Comparison of ENCODE assay signal across 14 cellular contexts in the genomic region with DNA sequence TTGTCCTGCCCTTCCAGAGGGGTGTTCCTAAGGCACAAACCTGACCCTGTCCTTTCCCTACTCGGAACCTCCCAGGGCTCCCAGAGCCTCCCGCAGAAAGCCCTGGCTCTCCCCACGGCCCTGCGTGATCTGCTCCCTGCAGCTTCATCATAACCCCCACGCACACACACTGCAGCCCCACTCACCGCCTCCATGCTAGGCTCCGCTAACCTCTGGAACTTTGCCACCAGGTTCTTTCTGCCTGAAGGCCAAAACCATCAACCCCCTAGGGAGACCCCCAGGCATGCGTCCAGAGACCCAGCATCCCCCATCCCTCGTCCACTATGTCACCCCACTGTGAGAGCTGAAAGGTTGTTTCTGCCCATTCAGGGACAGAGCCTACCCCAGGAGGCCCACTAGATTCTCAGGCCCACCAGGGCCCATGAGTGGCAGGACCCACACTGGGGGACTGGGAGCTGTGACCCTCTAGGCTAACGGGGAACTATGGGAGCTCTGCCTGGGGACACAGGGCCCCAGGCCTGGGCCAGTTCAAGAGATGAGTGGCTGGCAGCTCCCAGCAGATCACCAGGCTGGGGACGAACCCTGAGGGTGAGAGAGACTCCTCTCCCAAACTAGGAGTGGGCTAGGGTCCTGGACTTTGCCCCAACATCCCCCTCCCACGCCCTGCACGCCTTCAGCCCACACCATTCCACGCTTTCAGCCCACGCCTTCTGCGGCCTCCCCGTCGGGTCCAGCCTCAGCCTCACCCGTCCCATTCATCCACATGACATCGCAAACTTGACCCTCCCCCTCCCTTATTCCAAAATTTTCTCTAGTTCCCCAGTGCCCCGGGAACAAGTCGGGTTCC. TPM values are rescaled to one million over a fixed set of nuclear protein-coding genes. Genes with fewer than 3 reads are reported as not detected.
A peak's percentile ranks its signal among the peaks of the same experiment; 100 is the strongest.
DNase-seq lines count a peak whose midpoint lies in the region; ATAC-seq and TF ChIP-seq lines count a peak whose summit lies in the region.
"Had no signal": no experiment of that assay in that cellular context is flagged by ENCODE, and none has a peak within 500 bp of the region (broad histone marks: within the 10 kb centered on the region; RNA-seq: fewer than 3 reads in every experiment).

No MANE protein-coding gene starts in this region.

- H3K36me3 Mint-ChIP-seq in CD4-positive, CD25-positive, alpha-beta regulatory T cell: no peaks in the 10 kb centered on the region
- H3K36me3 Mint-ChIP-seq: natural killer cell had no signal

- H3K27ac ChIP-seq in CD4-positive, CD25-positive, alpha-beta regulatory T cell (ENCODE audit: insufficient read depth, low read length, poor library complexity, severe bottlenecking): no peak overlapping the region
- H3K27ac ChIP-seq in HCT116 (ENCODE audit: low read depth, low read length) (no peak overlapping the region; the same call in 1 of the 2 replicates), mammary epithelial cell (ENCODE audit: insufficient read depth, low read depth, low read length) (no peak overlapping the region), neural cell (ENCODE audit: low read length) (no peak overlapping the region), Karpas-422 (ENCODE audit: low read length) (no peak overlapping the region)
- H3K27ac ChIP-seq: tibial nerve had no signal

- intact Hi-C loops in HCT116 (cut with micrococcal nuclease): loop anchor here (1.0 to 2.0 kb wide), 4 partner anchors 13 to 218 kb away; a partner anchor contains a TSS
- intact Hi-C loops in mammary epithelial cell (cut with micrococcal nuclease): loop anchor here (1.0 to 5.0 kb wide), 4 partner anchors 13 to 223 kb away; no protein-coding TSS in a partner anchor

- H3K4me2 ChIP-seq in HCT116 (ENCODE audit: low read length) (peak overlapping the region; percentile 68), mammary epithelial cell (ENCODE audit: insufficient read depth, low read depth, low read length) (no peak overlapping the region), neural cell (ENCODE audit: low read length) (no peak overlapping the region), Karpas-422 (ENCODE audit: low read depth, low read length, poor library complexity, severe bottlenecking) (no peak overlapping the region)

- peak overlapping the region in 2 of 3 donors; percentile 72 to 85 for H3K27ac Mint-ChIP-seq in CD4-positive, CD25-positive, alpha-beta regulatory T cell
- H3K27ac Mint-ChIP-seq: natural killer cell had no signal

- H3K9ac ChIP-seq in HCT116 (ENCODE audit: low read length): no peak overlapping the region
- no peak overlapping the region for H3K9ac ChIP-seq in mammary epithelial cell (ENCODE audit: insufficient read depth, low read length)
- H3K9ac ChIP-seq in neural cell (ENCODE audit: low read length): peak overlapping the region; percentile 58
- no peak overlapping the region for H3K9ac ChIP-seq in Karpas-422 (ENCODE audit: low read length)

- H4K20me1 ChIP-seq in HCT116 (ENCODE audit: insufficient read depth) (no peaks in the 10 kb centered on the region), mammary epithelial cell (ENCODE audit: insufficient read depth, low read length) (no peaks in the 10 kb centered on the region), neural cell (ENCODE audit: insufficient read depth) (no peaks in the 10 kb centered on the region), Karpas-422 (ENCODE audit: insufficient read depth, low read depth, low read length) (no peaks in the 10 kb centered on the region)

- no peak for TF ChIP-seq RAD21 in HCT116 (IDR thresholded peaks at IDR 0.05; ENCODE audit: low read depth)
- TF ChIP-seq RAD21 in neural cell (conservative IDR thresholded peaks at IDR 0.05): no peak

- no peak for TF ChIP-seq POLR2A in HCT116 (IDR thresholded peaks at IDR 0.05; ENCODE audit: borderline replicate concordance, extremely low read depth, insufficient read depth, insufficient read length)

- POLR2A ChIA-PET in HCT116 (lab: Charles Lee): interaction anchor here (1.1 kb wide), 1 partner anchor 72 kb away, joined by 5 read pairs; a partner anchor contains a TSS

- H3F3A ChIP-seq in neural cell (ENCODE audit: insufficient read depth, low read length, poor library complexity, severe bottlenecking): no peaks in the 10 kb centered on the region

- H3K36me3 ChIP-seq in CD4-positive, CD25-positive, alpha-beta regulatory T cell (ENCODE audit: control insufficient read depth, insufficient read depth, low read length): no peaks in the 10 kb centered on the region
- H3K36me3 ChIP-seq in HCT116 (ENCODE audit: control insufficient read depth in 1 of 2, insufficient read depth in 2 of 2, low read length in 2 of 2) (no peaks in the 10 kb centered on the region), mammary epithelial cell (ENCODE audit: insufficient read depth, low read length) (no peaks in the 10 kb centered on the region), neural cell (ENCODE audit: insufficient read depth, low read length) (no peaks in the 10 kb centered on the region), Karpas-422 (ENCODE audit: insufficient read depth, low read length) (no peaks in the 10 kb centered on the region)
- H3K36me3 ChIP-seq: MG63 had no signal

- H3K4me3 ChIP-seq in CD4-positive, CD25-positive, alpha-beta regulatory T cell (ENCODE audit: low read depth, low read length): no peak overlapping the region
- H3K4me3 ChIP-seq in HCT116 (replicated peaks in 1 of 2; ENCODE audit: low read depth in 1 of 2, low read length in 2 of 2): no peak overlapping the region
- H3K4me3 ChIP-seq in mammary epithelial cell (replicated peaks in 1 of 3; ENCODE audit: insufficient read depth in 1 of 3, low read depth in 2 of 3, low read length in 3 of 3): no peak overlapping the region
- H3K4me3 ChIP-seq in neural cell (ENCODE audit: low read length): no peak overlapping the region
- no peak overlapping the region for H3K4me3 ChIP-seq in Karpas-422 (ENCODE audit: low read length)
- H3K4me3 ChIP-seq: MG63 had no signal

- H3K27me3 Mint-ChIP-seq in CD4-positive, CD25-positive, alpha-beta regulatory T cell: peaks cover 2% of the 10 kb centered on the region
- H3K27me3 Mint-ChIP-seq: activated CD4-positive, alpha-beta T cell treated with anti-CD3 and anti-CD28 coated beads for 36 hours had no signal

- in situ Hi-C loops in mammary epithelial cell (cut with MboI; ENCODE audit: low sequenced_read_pairs in 2 of 2): no loop called here

- peaks cover 0 to 2% (median 0%) of the 10 kb centered on the region in 7 donors for H3K9me3 Mint-ChIP-seq in CD4-positive, CD25-positive, alpha-beta regulatory T cell
- H3K9me3 Mint-ChIP-seq: natural killer cell had no signal

- TF ChIP-seq CTCF in HCT116 (IDR thresholded peaks at IDR 0.05 in 2 of 3, conservative IDR thresholded peaks at IDR 0.05 in 1 of 3; ENCODE audit: borderline replicate concordance in 1 of 3, insufficient read depth in 1 of 3, low read depth in 2 of 3, low read length in 2 of 3): no peak
- no peak for TF ChIP-seq CTCF in mammary epithelial cell (conservative IDR thresholded peaks at IDR 0.05 in 1 of 2, IDR thresholded peaks at IDR 0.05 in 1 of 2; ENCODE audit: extremely low read depth in 1 of 2, insufficient read depth in 1 of 2, low read depth in 1 of 2, low read length in 2 of 2)
- TF ChIP-seq CTCF in neural cell (IDR thresholded peaks at IDR 0.05; ENCODE audit: poor library complexity, severe bottlenecking): no peak

- H2AFZ ChIP-seq in HCT116 (ENCODE audit: low read depth, low read length, poor library complexity, severe bottlenecking): peak overlapping the region; percentile 93
- H2AFZ ChIP-seq in mammary epithelial cell (ENCODE audit: low read depth, low read length): peak overlapping the region; percentile 69
- H2AFZ ChIP-seq in neural cell (ENCODE audit: low read depth, low read length): peak overlapping the region; percentile 49
- no peak overlapping the region for H2AFZ ChIP-seq in Karpas-422 (ENCODE audit: low read length)

- no TSS peak for BruUV-seq in HCT116 (replicated peaks; lab: Mats Ljungman, UMichigan)
- no TSS peak for BruUV-seq in mammary epithelial cell (replicated peaks; lab: Mats Ljungman, UMichigan)

- no peak for DNase-seq in CD4-positive, CD25-positive, alpha-beta regulatory T cell
- DNase-seq in HCT116 (ENCODE audit: low read depth, low spot score) (no peak), mammary epithelial cell (no peak), Karpas-422 (no peak), NCI-H2227 (lab: John Stamatoyannopoulos, UW; ENCODE audit: unreplicated experiment) (no peak)
- DNase-seq: DMS79, NCI-H524 treated with DMSO at 0.1 percent for 48 hours had no signal

- no peak for ATAC-seq in CD4-positive, CD25-positive, alpha-beta regulatory T cell (ENCODE audit: low read depth in 2 of 2)
- ATAC-seq in HCT116 (no peak), GM18861 (IDR thresholded peaks at IDR 0.05; ENCODE audit: unreplicated experiment) (no peak)

- H3K27me3 ChIP-seq in CD4-positive, CD25-positive, alpha-beta regulatory T cell (ENCODE audit: control insufficient read depth, insufficient read depth, low read length): no peaks in the 10 kb centered on the region
- no peaks in the 10 kb centered on the region for H3K27me3 ChIP-seq in HCT116 (ENCODE audit: insufficient read depth, low read length)
- no peaks in the 10 kb centered on the region for H3K27me3 ChIP-seq in mammary epithelial cell (ENCODE audit: insufficient read depth, low read length)
- H3K27me3 ChIP-seq in neural cell (ENCODE audit: insufficient read depth, low read depth, low read length): no peaks in the 10 kb centered on the region
- no peaks in the 10 kb centered on the region for H3K27me3 ChIP-seq in Karpas-422 (ENCODE audit: low read length)
- H3K27me3 ChIP-seq: MG63 had no signal

- TF ChIP-seq EP300 in neural cell (conservative IDR thresholded peaks at IDR 0.05; ENCODE audit: poor library complexity, severe bottlenecking): no peak

- H3K4me3 Mint-ChIP-seq in CD4-positive, CD25-positive, alpha-beta regulatory T cell: peak overlapping the region in 1 of 4 donors; percentile 32
- H3K4me3 Mint-ChIP-seq: activated CD4-positive, alpha-beta T cell treated with anti-CD3 and anti-CD28 coated beads for 36 hours; natural killer cell had no signal

- H3K4me1 ChIP-seq in CD4-positive, CD25-positive, alpha-beta regulatory T cell (ENCODE audit: control insufficient read depth, insufficient read depth, low read length, poor library complexity, severe bottlenecking): peaks cover 20% of the 10 kb centered on the region
- H3K4me1 ChIP-seq in HCT116 (ENCODE audit: control insufficient read depth in 1 of 2, insufficient read depth in 2 of 2, low read length in 2 of 2): peaks cover 5 to 16% of the 10 kb centered on the region in 2 experiments; a peak in 3 of 4 replicates
- peaks cover 16% of the 10 kb centered on the region for H3K4me1 ChIP-seq in mammary epithelial cell (ENCODE audit: insufficient read depth, low read length)
- H3K4me1 ChIP-seq in Karpas-422 (ENCODE audit: low read length): no peaks in the 10 kb centered on the region

- H3K4me1 Mint-ChIP-seq in CD4-positive, CD25-positive, alpha-beta regulatory T cell: peaks cover 5 to 41% (median 20%) of the 10 kb centered on the region in 4 donors

- H3K9me3 ChIP-seq in CD4-positive, CD25-positive, alpha-beta regulatory T cell (ENCODE audit: control insufficient read depth in 2 of 2, low read length in 2 of 2): peaks cover 2 to 6% of the 10 kb centered on the region in 2 experiments
- no peaks in the 10 kb centered on the region for H3K9me3 ChIP-seq in HCT116 (ENCODE audit: control insufficient read depth in 1 of 2, insufficient read depth in 1 of 2, low read depth in 1 of 2, low read length in 2 of 2)
- H3K9me3 ChIP-seq in mammary epithelial cell (replicated peaks; ENCODE audit: insufficient read depth, low read length): no peaks in the 10 kb centered on the region
- H3K9me3 ChIP-seq in neural cell (ENCODE audit: low read length): no peaks in the 10 kb centered on the region
- H3K9me3 ChIP-seq in Karpas-422 (ENCODE audit: low read length): no peaks in the 10 kb centered on the region

- dilution Hi-C loops in mammary epithelial cell (cut with HindIII; ENCODE audit: low sequenced_read_pairs): loop anchor here (5.0 kb wide), 1 partner anchor 247 kb away; no protein-coding TSS in a partner anchor

- CTCF ChIA-PET in HCT116 (lab: Charles Lee): interaction anchor here (1.5 to 4.6 kb wide), 5 partner anchors 12 to 133 kb away, joined by 4 to 83 read pairs (median 8); a partner anchor contains a TSS
- CTCF ChIA-PET in mammary epithelial cell (lab: Charles Lee; ENCODE audit: low non-redundant PET): interaction anchor here (1.4 kb wide), 1 partner anchor 14 kb away, joined by 5 read pairs; no protein-coding TSS in a partner anchor

- WGBS in mammary epithelial cell (ENCODE audit: low coverage, missing lambda C conversion rate): 52% methylated on average over 6 of the region's 22 CpGs

- RAD21 ChIA-PET in HCT116 (lab: Charles Lee; ENCODE audit: low non-redundant PET in 1 of 2, low total read pairs in 2 of 2, uncharacterized antibody in 2 of 2, unreplicated experiment in 2 of 2): no interaction called here

- H3K9me2 ChIP-seq in HCT116 (ENCODE audit: insufficient read depth) (no peaks in the 10 kb centered on the region), neural cell (ENCODE audit: insufficient read depth, low read length) (no peaks in the 10 kb centered on the region), Karpas-422 (replicated peaks; ENCODE audit: insufficient read depth, low read length) (no peaks in the 10 kb centered on the region)

- H3K79me2 ChIP-seq in HCT116 (ENCODE audit: insufficient read depth, low read length): no peaks in the 10 kb centered on the region
- no peaks in the 10 kb centered on the region for H3K79me2 ChIP-seq in mammary epithelial cell (ENCODE audit: insufficient read depth, low read length)
- no peaks in the 10 kb centered on the region for H3K79me2 ChIP-seq in neural cell (replicated peaks; ENCODE audit: insufficient read depth, low read length)
- H3K79me2 ChIP-seq in Karpas-422 (ENCODE audit: low read length): no peaks in the 10 kb centered on the region

RNA-seq across cellular contexts. Expression of a gene that starts 33.2 kb away (rescaled TPM):
- total RNA-seq in CD4-positive, CD25-positive, alpha-beta regulatory T cell: not detected
- polyA plus RNA-seq in CD4-positive, CD25-positive, alpha-beta regulatory T cell: under 1 TPM in 3 of 4 donors, not detected in 1; 0.57 to 0.80 (median 0.62) TPM
- 0.10 TPM for total RNA-seq in HCT116 (2021; ENCODE audit: unreplicated experiment)
- not detected in 2 replicates for polyA plus RNA-seq in HCT116 (2012)
- total RNA-seq in mammary epithelial cell: under 1 TPM; 0.12 to 0.67 TPM
- 0.01 TPM for polyA plus RNA-seq in mammary epithelial cell
- polyA minus RNA-seq in mammary epithelial cell: 1.3 TPM
- 9.9 and 10.1 TPM in 2 replicates for polyA plus RNA-seq in neural cell
- 24.0 and 27.0 TPM in 2 replicates for polyA minus RNA-seq in neural cell
- not detected in 2 replicates for total RNA-seq in Karpas-422 (2014; rRNA removed; shearing (Covaris generic); ENCODE audit: low replicate concordance)

RNA-seq across cellular contexts. Expression of a gene that starts 57.5 kb away (rescaled TPM):
- total RNA-seq in CD4-positive, CD25-positive, alpha-beta regulatory T cell: not detected
- under 1 TPM in 1 of 4 donors, not detected in 3; 0.05 TPM for polyA plus RNA-seq in CD4-positive, CD25-positive, alpha-beta regulatory T cell
- not detected for total RNA-seq in HCT116 (2021; ENCODE audit: unreplicated experiment)
- polyA plus RNA-seq in HCT116 (2012): not detected in 2 replicates
- 10 to 100 TPM in 1 of 2 donors, under 1 TPM in 1; 0.24 to 39.3 TPM for total RNA-seq in mammary epithelial cell
- polyA plus RNA-seq in mammary epithelial cell: 0.26 TPM
- not detected for polyA minus RNA-seq in mammary epithelial cell
- 234 and 238 TPM in 2 replicates for polyA plus RNA-seq in neural cell
- 182 and 186 TPM in 2 replicates for polyA minus RNA-seq in neural cell
- total RNA-seq in Karpas-422 (2014; rRNA removed; shearing (Covaris generic); ENCODE audit: low replicate concordance): not detected in 2 replicates
- total RNA-seq: activated CD4-positive, alpha-beta T cell treated with anti-CD3 and anti-CD28 coated beads for 36 hours; natural killer cell; OCI-LY7 had no signal
